33 cellular contexts compared by ENCODE assay signal in genomic region chr20:33093582-33093981, GRCh38. TPM values are rescaled to one million over a fixed set of nuclear protein-coding genes. Genes with fewer than 3 reads are reported as not detected.
"Had no signal": no experiment of that assay in that cellular context is flagged by ENCODE, and none has a peak within 500 bp of the region (broad histone marks: within the 10 kb centered on the region; RNA-seq: fewer than 3 reads in every experiment).

No MANE protein-coding gene starts in this region.

- FAIRE-seq: bronchial epithelial cell, TTC549 had no signal

- H3K36me3 ChIP-seq: ascending aorta, cardiac muscle cell had no signal

- H3K27me3 ChIP-seq: ascending aorta, cardiac muscle cell had no signal

- H3K27ac ChIP-seq: ascending aorta, cardiac muscle cell, VCaP had no signal

- H3K4me3 ChIP-seq: ascending aorta, cardiac muscle cell had no signal

- H3K4me1 ChIP-seq: ascending aorta had no signal

- H3K9me3 ChIP-seq: ascending aorta had no signal

- DNase-seq: activated B cell treated with CpG ODN at 0.5 μM for 24 hours; activated CD4-positive, alpha-beta memory T cell treated with anti-CD3 and anti-CD28 coated beads, Interleukin-2, amount 10 ng/mL, durations not matched to agents 7 days and 5 days; activated CD4-positive, alpha-beta T cell treated with anti-CD3 and anti-CD28 coated beads for 1 hour; activated CD4-positive, alpha-beta T cell treated with anti-CD3 and anti-CD28 coated beads for 36 hours; activated CD4-positive, alpha-beta T cell treated with anti-CD3 and anti-CD28 coated beads for 48 hours; activated CD4-positive, alpha-beta T cell treated with anti-CD3 and anti-CD28 coated beads, Interleukin-2, amount 10 ng/mL, durations not matched to agents 7 days and 5 days; activated CD4-positive, alpha-beta T cell treated with anti-CD3 and anti-CD28 coated beads, Interleukin-2, amount 50 U/mL, for 48 hours; activated CD8-positive, alpha-beta memory T cell treated with anti-CD3 and anti-CD28 coated beads for 24 hours; activated CD8-positive, alpha-beta memory T cell treated with anti-CD3 and anti-CD28 coated beads, Interleukin-2, amount 10 ng/mL, durations not matched to agents 7 days and 5 days; activated CD8-positive, alpha-beta memory T cell treated with anti-CD3 and anti-CD28 coated beads, Interleukin-2, amount 50 U/mL, for 48 hours; activated CD8-positive, alpha-beta T cell treated with anti-CD3 and anti-CD28 coated beads, Interleukin-2, amount 10 ng/mL, durations not matched to agents 7 days and 5 days; activated effector memory CD4-positive, alpha-beta T cell treated with Interleukin-2 at 50 U/mL for 16 hours; activated gamma-delta T cell; activated naive CD4-positive, alpha-beta T cell treated with anti-CD3 and anti-CD28 coated beads, Interleukin-2, amount 10 ng/mL, durations not matched to agents 7 days and 5 days; activated naive CD4-positive, alpha-beta T cell treated with Interleukin-2 at 50 U/mL for 16 hours; activated naive CD8-positive, alpha-beta T cell treated with anti-CD3 and anti-CD28 coated beads, Interleukin-2, amount 10 ng/mL, durations not matched to agents 7 days and 5 days; activated naive CD8-positive, alpha-beta T cell treated with anti-CD3 and anti-CD28 coated beads, Interleukin-2, amount 50 U/mL, for 24 hours; activated T-cell treated with anti-CD3 and anti-CD28 coated beads, Interleukin-2, amount 50 U/mL, for 24 hours; activated T-cell treated with anti-CD3 and anti-CD28 coated beads, Interleukin-2, amount 50 U/mL, for 48 hours; amygdala; anterior cingulate cortex; caudate nucleus; cerebellar nuclear complex; T-helper 2 cell; T-helper 9 cell had no signal

RNA-seq across cellular contexts. Expression of gene BPIFB4, which starts 14.1 kb away (rescaled TPM):
- total RNA-seq: activated B cell treated with CpG ODN at 0.5 μM for 24 hours; activated CD4-positive, alpha-beta memory T cell treated with anti-CD3 and anti-CD28 coated beads, Interleukin-2, amount 10 ng/mL, durations not matched to agents 7 days and 5 days; activated CD4-positive, alpha-beta T cell treated with anti-CD3 and anti-CD28 coated beads for 36 hours; activated CD4-positive, alpha-beta T cell treated with anti-CD3 and anti-CD28 coated beads, Interleukin-2, amount 10 ng/mL, durations not matched to agents 7 days and 5 days; activated CD8-positive, alpha-beta memory T cell treated with anti-CD3 and anti-CD28 coated beads, Interleukin-2, amount 10 ng/mL, durations not matched to agents 7 days and 5 days; activated CD8-positive, alpha-beta T cell treated with anti-CD3 and anti-CD28 coated beads, Interleukin-2, amount 10 ng/mL, durations not matched to agents 7 days and 5 days; activated naive CD8-positive, alpha-beta T cell treated with anti-CD3 and anti-CD28 coated beads, Interleukin-2, amount 10 ng/mL, durations not matched to agents 7 days and 5 days; activated T-helper 2 cell treated with anti-CD3 and anti-CD28 coated beads, Interferon-gamma antibody, Interleukin-2, Interleukin-4, amounts not matched to agents 10 μg/mL and 5 μg/mL and 100 μg/mL, durations not matched to agents 14 hours and 24 hours and 36 hours; ascending aorta; bronchial epithelial cell; cardiac muscle cell; chondrocyte had no signal
- polyA plus RNA-seq: cardiac muscle cell had no signal

RNA-seq across cellular contexts. Expression of gene BPIFB3, which starts 39.9 kb away (rescaled TPM):
- total RNA-seq: activated B cell treated with CpG ODN at 0.5 μM for 24 hours; activated CD4-positive, alpha-beta memory T cell treated with anti-CD3 and anti-CD28 coated beads, Interleukin-2, amount 10 ng/mL, durations not matched to agents 7 days and 5 days; activated CD4-positive, alpha-beta T cell treated with anti-CD3 and anti-CD28 coated beads for 36 hours; activated CD4-positive, alpha-beta T cell treated with anti-CD3 and anti-CD28 coated beads, Interleukin-2, amount 10 ng/mL, durations not matched to agents 7 days and 5 days; activated CD8-positive, alpha-beta memory T cell treated with anti-CD3 and anti-CD28 coated beads, Interleukin-2, amount 10 ng/mL, durations not matched to agents 7 days and 5 days; activated CD8-positive, alpha-beta T cell treated with anti-CD3 and anti-CD28 coated beads, Interleukin-2, amount 10 ng/mL, durations not matched to agents 7 days and 5 days; activated naive CD8-positive, alpha-beta T cell treated with anti-CD3 and anti-CD28 coated beads, Interleukin-2, amount 10 ng/mL, durations not matched to agents 7 days and 5 days; activated T-helper 2 cell treated with anti-CD3 and anti-CD28 coated beads, Interferon-gamma antibody, Interleukin-2, Interleukin-4, amounts not matched to agents 10 μg/mL and 5 μg/mL and 100 μg/mL, durations not matched to agents 14 hours and 24 hours and 36 hours; ascending aorta; bronchial epithelial cell; cardiac muscle cell; chondrocyte had no signal
- polyA plus RNA-seq: adipose tissue, cardiac muscle cell had no signal
